In the genomic region with DNA sequence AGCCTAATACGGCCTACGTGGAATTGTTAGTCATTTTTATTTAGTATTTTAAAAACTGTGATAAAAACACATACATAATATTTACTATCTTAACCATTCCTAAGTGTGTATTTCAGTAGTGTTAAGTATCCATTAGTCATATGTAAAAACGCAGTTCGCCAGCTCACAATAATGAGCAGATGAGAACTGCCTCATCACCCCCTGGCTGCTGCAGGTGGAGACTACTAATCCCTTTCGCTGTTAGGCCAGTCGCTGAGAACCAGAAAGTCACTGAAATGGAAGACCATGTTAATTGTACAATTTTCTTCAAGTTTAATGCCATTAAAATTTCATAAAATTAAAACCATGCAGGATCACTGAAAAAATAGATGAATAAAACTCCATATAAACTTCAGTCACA, we compare ENCODE assay signal across 13 cellular contexts. TPM values are rescaled to one million over a fixed set of nuclear protein-coding genes. Genes with fewer than 3 reads are reported as not detected.
DNase-seq lines count a peak whose midpoint lies in the region; ATAC-seq, FAIRE-seq and TF ChIP-seq lines count a peak whose summit lies in the region.
"Had no signal": no experiment of that assay in that cellular context is flagged by ENCODE, and none has a peak within 500 bp of the region (broad histone marks: within the 10 kb centered on the region; RNA-seq: fewer than 3 reads in every experiment).

No MANE protein-coding gene starts in this region.

- no peak overlapping the region for H4K8ac ChIP-seq in H9 (replicated peaks; ENCODE audit: insufficient read length, low read depth, low read length)

- no peak for DNase-seq in H9
- no peak for DNase-seq in keratinocyte (ENCODE audit: low read depth, low spot score)
- no peak for DNase-seq in upper lobe of left lung
- DNase-seq in NCI-H1105 (lab: John Stamatoyannopoulos, UW): no peak
- DNase-seq in AG20443 (ENCODE audit: low spot score): no peak
- DNase-seq: activated naive CD4-positive, alpha-beta T cell treated with anti-CD3 and anti-CD28 coated beads, Interleukin-2, amount 50 U/mL, for 16 hours; NCI-H748 treated with DMSO at 0.1 percent for 48 hours; stimulated activated CD4-positive, alpha-beta T cell treated with anti-CD3 and anti-CD28 coated beads, Interleukin-4, amount 100 ng/mL, for 4 hours; transverse colon had no signal

- WGBS in H9 (ENCODE audit: extremely low coverage, insufficient read length, low lambda C conversion rate): no CpG with 5 or more reads among the region's 6 CpGs
- WGBS in upper lobe of left lung, 2 donors: 91 to 94% methylated on average over 6 of the region's 6 CpGs

- no peaks in the 10 kb centered on the region for H3K27me3 ChIP-seq in BLaER1 treated with 17β-estradiol and CSF1 and Interleukin-3, amounts not matched to agents 10 nM and 100 nM
- H3K27me3 ChIP-seq in H9 (ENCODE audit: insufficient read depth, low read length) (no peaks in the 10 kb centered on the region), keratinocyte (ENCODE audit: control insufficient read depth, extremely low read depth, insufficient read depth, low read length) (no peaks in the 10 kb centered on the region), upper lobe of left lung (no peaks in the 10 kb centered on the region)
- H3K27me3 ChIP-seq: neutrophil, transverse colon had no signal

- no peaks in the 10 kb centered on the region for H3K9me3 ChIP-seq in BLaER1 treated with 17β-estradiol and CSF1 and Interleukin-3, amounts not matched to agents 10 nM and 100 nM (replicated peaks in 1 of 11)
- H3K9me3 ChIP-seq in H9 (ENCODE audit: control insufficient read depth, low read depth, low read length): no peaks in the 10 kb centered on the region
- H3K9me3 ChIP-seq in keratinocyte (ENCODE audit: control insufficient read depth, low read depth, low read length): no peaks in the 10 kb centered on the region
- no peaks in the 10 kb centered on the region for H3K9me3 ChIP-seq in upper lobe of left lung
- H3K9me3 ChIP-seq: neutrophil, transverse colon had no signal

- H3K79me2 ChIP-seq in H9 (ENCODE audit: insufficient read depth, low read length) (no peaks in the 10 kb centered on the region; the same call in 1 of the 2 replicates), keratinocyte (ENCODE audit: control insufficient read depth, insufficient read depth, low read length) (peaks cover 37% of the 10 kb centered on the region)

- H3K4ac ChIP-seq in H9 (ENCODE audit: low read depth, low read length): no peak overlapping the region

- H3K9me1 ChIP-seq in keratinocyte (ENCODE audit: control insufficient read depth, extremely low read depth, insufficient read depth, low read length): no peaks in the 10 kb centered on the region

- FAIRE-seq in keratinocyte (lab: Jason Lieb, UNC): no peak

- H3K27ac ChIP-seq in BLaER1 treated with 17β-estradiol and CSF1 and Interleukin-3, amounts not matched to agents 10 nM and 100 nM: no peak overlapping the region
- no peak overlapping the region for H3K27ac ChIP-seq in H9 (ENCODE audit: insufficient read length, low read depth, low read length)
- no peak overlapping the region for H3K27ac ChIP-seq in keratinocyte (ENCODE audit: control insufficient read depth, insufficient read depth, low read length)
- no peak overlapping the region for H3K27ac ChIP-seq in upper lobe of left lung
- H3K27ac ChIP-seq: neutrophil had no signal

- H2BK20ac ChIP-seq in H9 (ENCODE audit: low read depth, low read length, poor library complexity, severe bottlenecking): no peak overlapping the region

- H3K36me3 Mint-ChIP-seq in H9 (ENCODE audit: insufficient read depth in 1 of 3, low read depth in 3 of 3): peaks cover 5 to 12% (median 10%) of the 10 kb centered on the region in 3 experiments; a peak in 6 of 7 replicates
- H3K36me3 Mint-ChIP-seq in activated naive CD8-positive, alpha-beta T cell: peaks cover 16% of the 10 kb centered on the region

- H4K91ac ChIP-seq in H9 (ENCODE audit: insufficient read length, low read depth, low read length): no peak overlapping the region

- H3K9me3 Mint-ChIP-seq in H9: no peaks in the 10 kb centered on the region
- H3K9me3 Mint-ChIP-seq in activated naive CD8-positive, alpha-beta T cell (ENCODE audit: low read depth): no peaks in the 10 kb centered on the region

- peak; percentile 51; the same call in 2 of the 3 replicates for TF ChIP-seq CTCF in H9 (conservative IDR thresholded peaks at IDR 0.05)
- peak in 1 of 3 experiments; percentile 17 for TF ChIP-seq CTCF in keratinocyte (optimal IDR thresholded peaks at IDR 0.05 in 1 of 3, IDR thresholded peaks at IDR 0.05 in 1 of 3, conservative IDR thresholded peaks at IDR 0.05 in 1 of 3; ENCODE audit: extremely low read depth in 1 of 3, insufficient read depth in 2 of 3, low read length in 3 of 3)
- no peak for TF ChIP-seq CTCF in upper lobe of left lung (IDR thresholded peaks at IDR 0.05)

- H3K4me3 Mint-ChIP-seq in H9: peak overlapping the region; percentile 29 to 50; a peak in 2 of 5 replicates
- peak overlapping the region; percentile 97 for H3K4me3 Mint-ChIP-seq in activated naive CD8-positive, alpha-beta T cell

- H3K23ac ChIP-seq in H9 (ENCODE audit: insufficient read length, low read depth, low read length): no peak overlapping the region

- no peak overlapping the region for H4K5ac ChIP-seq in H9 (ENCODE audit: insufficient read length, low read depth, low read length)

- dilution Hi-C loops in keratinocyte (cut with MboI; ENCODE audit: extremely low pct_ligation_motif_present, low sequenced_read_pairs): no loop called here

- H3K14ac ChIP-seq in H9 (ENCODE audit: insufficient read depth, low read length): no peak overlapping the region

- peak overlapping the region; percentile 74 to 95 (median 85); a peak in 19 of 22 replicates for H3K4me2 ChIP-seq in BLaER1 treated with 17β-estradiol and CSF1 and Interleukin-3, amounts not matched to agents 10 nM and 100 nM
- H3K4me2 ChIP-seq in H9 (ENCODE audit: insufficient read depth, insufficient read length, low read length) (no peak overlapping the region), keratinocyte (ENCODE audit: control insufficient read depth, extremely low read depth, insufficient read depth, low read depth, low read length) (peak overlapping the region; percentile 73)

- H2AK5ac ChIP-seq in H9 (ENCODE audit: insufficient read length, low read length): no peak overlapping the region

- H2BK15ac ChIP-seq in H9 (ENCODE audit: low read depth, low read length): no peak overlapping the region

- TF ChIP-seq EP300 in upper lobe of left lung (IDR thresholded peaks at IDR 0.05): no peak

- H3K4me1 ChIP-seq in BLaER1 treated with 17β-estradiol and CSF1 and Interleukin-3, amounts not matched to agents 10 nM and 100 nM: peaks cover 14 to 31% (median 25%) of the 10 kb centered on the region in 10 experiments
- peaks cover 4% of the 10 kb centered on the region; the same call in 1 of the 2 replicates for H3K4me1 ChIP-seq in H9 (ENCODE audit: insufficient read depth, low read length)
- peaks cover 21% of the 10 kb centered on the region for H3K4me1 ChIP-seq in keratinocyte (ENCODE audit: control insufficient read depth, extremely low read depth, insufficient read depth, low read length)
- H3K4me1 ChIP-seq in upper lobe of left lung: peaks cover 21 to 42% (median 31%) of the 10 kb centered on the region in 4 donors

- peaks cover 0 to 13% (median 0%) of the 10 kb centered on the region in 11 experiments; a peak in 4 of 22 replicates for H4K20me1 ChIP-seq in BLaER1 treated with 17β-estradiol and CSF1 and Interleukin-3, amounts not matched to agents 10 nM and 100 nM
- H4K20me1 ChIP-seq in H9 (ENCODE audit: control insufficient read depth, insufficient read depth, insufficient read length) (no peaks in the 10 kb centered on the region), keratinocyte (ENCODE audit: control insufficient read depth, extremely low read depth, insufficient read depth, low read length) (no peaks in the 10 kb centered on the region)

- H3K18ac ChIP-seq in H9 (ENCODE audit: insufficient read length, low read depth, low read length): no peak overlapping the region

- H3K36me3 ChIP-seq in BLaER1 treated with 17β-estradiol and CSF1 and Interleukin-3, amounts not matched to agents 10 nM and 100 nM: peaks cover 9 to 38% (median 20%) of the 10 kb centered on the region in 11 experiments
- peaks cover 0 to 8% of the 10 kb centered on the region in 2 experiments for H3K36me3 ChIP-seq in keratinocyte (ENCODE audit: control insufficient read depth in 2 of 2, extremely low read depth in 1 of 2, insufficient read depth in 2 of 2, low read length in 2 of 2)
- H3K36me3 ChIP-seq in upper lobe of left lung: peaks cover 2 to 15% (median 9%) of the 10 kb centered on the region in 4 donors

- H3K27ac Mint-ChIP-seq in H9: peak overlapping the region in 1 of 3 experiments; percentile 11; a peak in 1 of 7 replicates
- peak overlapping the region; percentile 22 for H3K27ac Mint-ChIP-seq in activated naive CD8-positive, alpha-beta T cell

- no peaks in the 10 kb centered on the region for H3K79me1 ChIP-seq in H9 (ENCODE audit: insufficient read depth, low read depth, low read length, poor library complexity, severe bottlenecking)

- TF ChIP-seq POLR2A in upper lobe of left lung (IDR thresholded peaks at IDR 0.05): no peak

- H3T11ph ChIP-seq in H9 (ENCODE audit: low read length): no peak overlapping the region

- no peak overlapping the region for H2BK5ac ChIP-seq in H9 (ENCODE audit: insufficient read length, low read length)

- H2AFZ ChIP-seq in H9 (ENCODE audit: low read length): no peak overlapping the region
- H2AFZ ChIP-seq in keratinocyte (ENCODE audit: control insufficient read depth, low read length): no peak overlapping the region

- H2BK12ac ChIP-seq in H9 (ENCODE audit: insufficient read length, low read depth, low read length): no peak overlapping the region

- H2BK120ac ChIP-seq in H9 (ENCODE audit: low read depth, low read length, poor library complexity, severe bottlenecking): no peak overlapping the region

- no peaks in the 10 kb centered on the region for H3K27me3 Mint-ChIP-seq in H9 (ENCODE audit: low read depth)
- H3K27me3 Mint-ChIP-seq in activated naive CD8-positive, alpha-beta T cell: no peaks in the 10 kb centered on the region

- peaks cover 25 to 35% of the 10 kb centered on the region in 2 experiments for H3K4me1 Mint-ChIP-seq in H9
- H3K4me1 Mint-ChIP-seq in activated naive CD8-positive, alpha-beta T cell (ENCODE audit: low read depth): peaks cover 57% of the 10 kb centered on the region

- H3K9ac ChIP-seq in BLaER1 treated with 17β-estradiol and CSF1 and Interleukin-3, amounts not matched to agents 10 nM and 100 nM: no peak overlapping the region
- no peak overlapping the region for H3K9ac ChIP-seq in H9 (ENCODE audit: extremely low read depth, insufficient read length, low read length)
- H3K9ac ChIP-seq in keratinocyte (ENCODE audit: control insufficient read depth, extremely low read depth, insufficient read depth, low read length): no peak overlapping the region

- H3K56ac ChIP-seq in H9 (ENCODE audit: insufficient read length, low read depth, low read length): no peak overlapping the region

- ATAC-seq in HG02588 (IDR thresholded peaks at IDR 0.05; ENCODE audit: unreplicated experiment) (no peak), upper lobe of left lung (ENCODE audit: low FRiP score in 2 of 2) (no peak)

- H3K23me2 ChIP-seq in H9 (ENCODE audit: insufficient read length, low read depth, low read length, poor library complexity, severe bottlenecking): peaks cover 8% of the 10 kb centered on the region

- H3K4me3 ChIP-seq in BLaER1 treated with 17β-estradiol and CSF1 and Interleukin-3, amounts not matched to agents 10 nM and 100 nM: peak overlapping the region in 1 of 10 experiments; percentile 75; a peak in 1 of 20 replicates
- H3K4me3 ChIP-seq in keratinocyte (ENCODE audit: control insufficient read depth in 2 of 3, extremely low read depth in 1 of 3, insufficient read depth in 2 of 3, low read depth in 1 of 3, low read length in 3 of 3) (peak overlapping the region in 1 of 3 experiments; percentile 27), upper lobe of left lung (peak overlapping the region in 1 of 4 donors; percentile 93)

RNA-seq across cellular contexts. Expression of a gene that starts 1.6 kb away (rescaled TPM):
- total RNA-seq in H9 (2021) (72.6 and 78.8 TPM in 2 replicates), upper lobe of left lung (100 to 1,000 TPM in 1 of 6 donors, 10 to 100 TPM in 5; 29.3 to 103 (median 82.1) TPM)
- polyA plus RNA-seq in keratinocyte: 125 to 181 TPM (median 137 TPM) in 3 replicates
- polyA plus RNA-seq in keratinocyte (2011; ENCODE audit: low read depth): 8.8 TPM
- polyA plus RNA-seq in keratinocyte (2011; cell fraction: cytosol; rRNA removed): 89.0 and 204 TPM in 2 replicates
- polyA plus RNA-seq in keratinocyte (2011; cell fraction: nucleus; rRNA removed): 87.0 and 91.9 TPM in 2 replicates
- 63.0 and 129 TPM in 2 replicates for polyA plus RNA-seq in keratinocyte (2012; ENCODE audit: low replicate concordance)
- 13.8 to 88.9 TPM (median 58.5 TPM) in 3 replicates for polyA minus RNA-seq in keratinocyte
- polyA minus RNA-seq in keratinocyte (2011; cell fraction: cytosol; rRNA and poly(A)+ RNA removed): 62.0 TPM
- 24.5 and 38.9 TPM in 2 replicates for polyA minus RNA-seq in keratinocyte (2011; cell fraction: nucleus; rRNA and poly(A)+ RNA removed)
